In the genomic region with DNA sequence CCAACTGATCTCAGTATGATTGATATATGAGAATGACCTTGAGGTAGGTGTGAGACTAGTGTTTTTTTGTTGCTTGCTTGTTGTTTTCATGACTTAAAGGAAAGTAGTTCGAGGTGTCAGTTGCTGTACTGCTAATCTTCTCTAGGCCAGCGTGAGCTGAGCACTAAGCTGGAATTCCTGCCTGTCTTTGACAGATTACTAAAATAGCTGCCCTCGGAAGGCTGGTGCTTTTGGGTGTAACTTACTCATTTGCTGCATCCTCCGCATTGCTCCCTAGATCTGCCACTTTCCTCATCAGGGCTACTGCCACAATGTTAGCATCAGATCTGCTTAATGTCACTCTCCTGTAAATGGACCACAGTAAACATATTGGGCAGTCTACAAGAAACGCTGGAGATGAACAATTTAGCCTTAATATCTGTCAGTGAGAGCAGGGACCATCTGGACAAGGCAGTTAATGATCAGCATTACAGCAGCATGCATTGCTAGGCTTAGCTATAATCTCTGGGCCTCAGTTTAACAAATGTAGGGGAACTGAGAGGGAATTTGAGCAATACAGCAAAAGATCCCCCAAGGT, we compare ENCODE assay signal across 25 cellular contexts.
"Had no signal": no experiment of that assay in that cellular context is flagged by ENCODE, and none has a peak within 500 bp of the region (broad histone marks: within the 10 kb centered on the region; RNA-seq: fewer than 3 reads in every experiment).

No MANE protein-coding gene starts in this region.

- ATAC-seq: activated CD4-positive, alpha-beta T cell treated with anti-CD3 and anti-CD28 coated beads for 36 hours; activated T-cell treated with anti-CD3 and anti-CD28 coated beads, Interleukin-2, amount 50 U/mL, for 4 hours; effector memory CD8-positive, alpha-beta T cell; stimulated activated naive B cell treated with anti-CD40 and anti-IgM and Interleukin-4, amounts not matched to agents 10 μg/mL and 1 μg/mL and 100 μg/mL, for 72 hours had no signal

- FAIRE-seq: frontal cortex, TTC549 had no signal

- H3K9me3 ChIP-seq: adrenal gland, ascending aorta, esophagus muscularis mucosa, sigmoid colon, thoracic aorta, upper lobe of left lung had no signal

- H3K27me3 ChIP-seq: adrenal gland, ascending aorta, brain microvascular endothelial cell, esophagus muscularis mucosa, sigmoid colon, upper lobe of left lung had no signal

- H3K4me1 ChIP-seq: adrenal gland, esophagus muscularis mucosa, sigmoid colon, upper lobe of left lung had no signal

- H3K27ac ChIP-seq: adrenal gland, ascending aorta, brain microvascular endothelial cell, esophagus muscularis mucosa, sigmoid colon, thoracic aorta, upper lobe of left lung had no signal

- DNase-seq: activated B cell treated with CpG ODN at 0.5 μM for 24 hours; activated CD4-positive, alpha-beta T cell treated with anti-CD3 and anti-CD28 coated beads for 36 hours; activated CD4-positive, alpha-beta T cell treated with anti-CD3 and anti-CD28 coated beads, Interleukin-2, amount 50 U/mL, for 4 hours; activated CD8-positive, alpha-beta memory T cell treated with anti-CD3 and anti-CD28 coated beads, Interleukin-2, amount 50 U/mL, for 48 hours; activated naive CD4-positive, alpha-beta T cell; activated T-cell treated with anti-CD3 and anti-CD28 coated beads, Interleukin-2, amount 50 U/mL, for 4 hours; adrenal gland; brain microvascular endothelial cell; central memory CD4-positive, alpha-beta T cell; effector memory CD8-positive, alpha-beta T cell; hippocampal formation; naive B cell; occipital lobe; posterior cingulate gyrus; sigmoid colon; stimulated activated CD4-positive, alpha-beta T cell treated with anti-CD3 and anti-CD28 coated beads, Interleukin-2, amount 100 ng/mL, for 48 hours; stimulated activated CD8-positive, alpha-beta memory T cell treated with anti-CD3 and anti-CD28 coated beads, Interleukin-4, amount 100 ng/mL, for 48 hours; stimulated activated naive B cell treated with anti-CD40 and anti-IgM and Interleukin-4, amounts not matched to agents 10 μg/mL and 1 μg/mL and 100 μg/mL, for 72 hours; T-helper 1 cell; upper lobe of left lung had no signal

- H3K4me3 ChIP-seq: adrenal gland, ascending aorta, esophagus muscularis mucosa, sigmoid colon, thoracic aorta, upper lobe of left lung had no signal

- H3K36me3 ChIP-seq: adrenal gland, ascending aorta, brain microvascular endothelial cell, esophagus muscularis mucosa, sigmoid colon, thoracic aorta, upper lobe of left lung had no signal
